14 cellular contexts compared by ENCODE assay signal in the genomic region with DNA sequence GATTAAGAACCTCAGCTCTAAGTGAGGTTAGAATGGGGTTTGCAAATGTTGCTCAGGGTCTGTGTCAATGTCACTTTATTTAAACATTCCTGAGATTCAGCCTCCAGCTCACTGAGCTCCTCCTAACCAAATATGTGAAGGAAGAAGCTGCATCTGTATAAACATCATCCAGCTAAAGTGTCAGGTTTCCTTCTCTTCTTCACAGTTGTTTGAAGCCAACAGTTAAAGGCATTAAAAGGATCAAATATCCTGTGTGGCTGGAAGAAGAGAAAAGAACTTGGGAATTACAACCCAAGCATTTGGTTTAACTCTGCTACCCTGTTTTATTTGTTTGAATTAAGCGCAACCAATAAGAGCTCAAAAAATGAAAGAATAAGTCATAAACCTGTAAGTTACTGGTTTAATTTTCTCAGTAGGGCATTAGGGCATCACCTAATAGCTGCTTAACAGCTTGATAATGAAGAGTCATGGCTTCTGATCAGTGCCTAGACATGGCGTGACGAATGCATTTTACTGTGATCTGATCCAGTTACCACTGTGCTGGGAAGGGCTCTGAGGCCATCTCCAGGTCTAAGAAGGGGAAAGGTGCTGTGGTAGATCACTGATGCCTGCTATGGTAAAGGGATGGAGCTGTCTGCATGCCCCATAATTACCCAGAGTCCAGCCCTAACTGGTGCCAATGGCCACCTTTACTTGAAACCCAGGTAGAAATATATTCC.
DNase-seq lines count a peak whose midpoint lies in the region; ATAC-seq and TF ChIP-seq lines count a peak whose summit lies in the region.
"Had no signal": no experiment of that assay in that cellular context is flagged by ENCODE, and none has a peak within 500 bp of the region (broad histone marks: within the 10 kb centered on the region; RNA-seq: fewer than 3 reads in every experiment).

No MANE protein-coding gene starts in this region.

- H3K4me3 ChIP-seq in PC-3 (ENCODE audit: low read length) (no peak overlapping the region), fibroblast of villous mesenchyme (ENCODE audit: low read depth, low read length) (no peak overlapping the region), smooth muscle cell (no peak overlapping the region)
- H3K4me3 ChIP-seq: cardiac muscle cell, lung, ovary, upper lobe of left lung had no signal

- H3K9me2 ChIP-seq in PC-3 (replicated peaks; ENCODE audit: low read length) = no peaks in the 10 kb centered on the region

- CTCF ChIA-PET in PC-3 (lab: Charles Lee) = interaction anchor here (0.7 kb wide), 1 partner anchor 167 kb away, joined by 3 read pairs; no protein-coding TSS in a partner anchor

- DNase-seq in NCI-H2107 treated with DMSO at 0.1 percent for 48 hours (lab: John Stamatoyannopoulos, UW; ENCODE audit: unreplicated experiment) = peak; percentile 76
- no peak for DNase-seq in NCI-H2107 (lab: John Stamatoyannopoulos, UW)
- peak; percentile 52 for DNase-seq in PC-3
- DNase-seq in fibroblast of villous mesenchyme (ENCODE audit: low read depth) = peak; percentile 81
- DNase-seq in smooth muscle cell (lab: John Stamatoyannopoulos, UW; ENCODE audit: unreplicated experiment) = no peak
- DNase-seq in islet precursor cell = no peak
- DNase-seq in pons (ENCODE audit: low spot score) = no peak
- DNase-seq in activated naive CD4-positive, alpha-beta T cell (lab: John Stamatoyannopoulos, UW) = no peak
- DNase-seq: activated CD8-positive, alpha-beta T cell treated with anti-CD3 and anti-CD28 coated beads, Interleukin-2, amount 10 ng/mL, durations not matched to agents 7 days and 5 days; activated gamma-delta T cell; ovary; upper lobe of left lung had no signal

- no peak overlapping the region for H3K4me2 ChIP-seq in PC-3 (ENCODE audit: low read length)
- H3K4me2 ChIP-seq in smooth muscle cell = peak overlapping the region; percentile 59

- intact Hi-C loops in PC-3 (cut with micrococcal nuclease) = no loop called here

- H3K9me3 ChIP-seq in PC-3 (ENCODE audit: low read length) (no peaks in the 10 kb centered on the region), smooth muscle cell (replicated peaks; ENCODE audit: low read depth) (no peaks in the 10 kb centered on the region)
- H3K9me3 ChIP-seq: ovary, upper lobe of left lung had no signal

- TF ChIP-seq CTCF in PC-3 (conservative IDR thresholded peaks at IDR 0.05; ENCODE audit: low read depth, low read length) (no peak), fibroblast of villous mesenchyme (IDR thresholded peaks at IDR 0.05; ENCODE audit: insufficient read depth, low read depth, low read length) (no peak), smooth muscle cell (IDR thresholded peaks at IDR 0.05; ENCODE audit: borderline replicate concordance, insufficient read depth, poor library complexity, severe bottlenecking) (no peak)

- H2AFZ ChIP-seq in PC-3 (ENCODE audit: low read length) = no peak overlapping the region
- H2AFZ ChIP-seq in smooth muscle cell (ENCODE audit: low read depth) = no peak overlapping the region

- BruUV-seq in PC-3 (replicated peaks; lab: Mats Ljungman, UMichigan) = no TSS peak

- H3F3A ChIP-seq in PC-3 (ENCODE audit: low read length, unreplicated experiment) = peaks cover 10% of the 10 kb centered on the region
- H3F3A ChIP-seq in smooth muscle cell (ENCODE audit: low read depth) = peaks cover 13% of the 10 kb centered on the region

- ATAC-seq in PC-3 = peak; percentile 10; the same call in 1 of the 2 replicates
- ATAC-seq: activated CD8-positive, alpha-beta T cell treated with anti-CD3 and anti-CD28 coated beads, Interleukin-2, amount 10 ng/mL, durations not matched to agents 7 days and 5 days had no signal

- H3K79me2 ChIP-seq in PC-3 (ENCODE audit: low read length) (no peaks in the 10 kb centered on the region), smooth muscle cell (ENCODE audit: low read depth) (no peaks in the 10 kb centered on the region)

- H3K27me3 ChIP-seq in PC-3 (ENCODE audit: low read length) (no peaks in the 10 kb centered on the region), smooth muscle cell (ENCODE audit: low read depth) (no peaks in the 10 kb centered on the region)
- H3K27me3 ChIP-seq: cardiac muscle cell, ovary, upper lobe of left lung had no signal

- H3K9ac ChIP-seq in PC-3 (ENCODE audit: low read length) = no peak overlapping the region
- H3K9ac ChIP-seq in smooth muscle cell (ENCODE audit: low read depth) = no peak overlapping the region

- H3K36me3 ChIP-seq in PC-3 (ENCODE audit: low read depth, low read length) (no peaks in the 10 kb centered on the region), smooth muscle cell (ENCODE audit: low read depth) (no peaks in the 10 kb centered on the region)
- H3K36me3 ChIP-seq: cardiac muscle cell, ovary, upper lobe of left lung had no signal

- POLR2A ChIA-PET in PC-3 (lab: Charles Lee; ENCODE audit: unreplicated experiment) = interaction anchor here (0.5 to 0.7 kb wide), 4 partner anchors 19 to 308 kb away, joined by 3 to 4 read pairs (median 3); no protein-coding TSS in a partner anchor

- H4K20me1 ChIP-seq in PC-3 (ENCODE audit: low read length) (no peaks in the 10 kb centered on the region), smooth muscle cell (ENCODE audit: low read depth) (no peaks in the 10 kb centered on the region)

- H3K4me1 ChIP-seq in PC-3 (ENCODE audit: insufficient read depth, low read length) (peaks cover 28% of the 10 kb centered on the region), smooth muscle cell (ENCODE audit: low read depth) (peaks cover 12% of the 10 kb centered on the region)

- 69% methylated on average over 3 of the region's 3 CpGs for WGBS in smooth muscle cell (ENCODE audit: low lambda C conversion rate)

- no peak overlapping the region for H3K27ac ChIP-seq in PC-3 (ENCODE audit: low read length)
- H3K27ac ChIP-seq in smooth muscle cell (ENCODE audit: low read depth) = peak overlapping the region; percentile 44
- H3K27ac ChIP-seq: cardiac muscle cell, ovary, upper lobe of left lung had no signal

Comparison
In these comparisons a context has a peak if more than half of its experiments do, and no peak if none do; other contexts are left out.
1. DNase-seq: peak in NCI-H2107 treated with DMSO at 0.1 percent for 48 hours (single experiment), PC-3 (single experiment) and fibroblast of villous mesenchyme (single experiment); none in NCI-H2107 (single experiment), smooth muscle cell (single experiment), islet precursor cell (single experiment), pons (single experiment) and activated naive CD4-positive, alpha-beta T cell (0 of 4).